In genomic region chr2:1868683-1869141, GRCh38 we compare ENCODE assay signal across 14 cellular contexts.
DNase-seq lines count a peak whose midpoint lies in the region; ATAC-seq, FAIRE-seq and TF ChIP-seq lines count a peak whose summit lies in the region.
"Had no signal": no experiment of that assay in that cellular context is flagged by ENCODE, and none has a peak within 500 bp of the region (broad histone marks: within the 10 kb centered on the region; RNA-seq: fewer than 3 reads in every experiment).

No MANE protein-coding gene starts in this region.

- TF ChIP-seq CTCF in BE2C (IDR thresholded peaks at IDR 0.05; ENCODE audit: low read depth, low read length) (no peak), tibial artery (IDR thresholded peaks at IDR 0.05) (no peak)

- FAIRE-seq in frontal cortex (lab: Jason Lieb, UNC), result no peak
- FAIRE-seq: bronchial epithelial cell, D721Med had no signal

- peak; percentile 23 for DNase-seq in BE2C
- peak; percentile 31 for DNase-seq in NCI-H1436 treated with DMSO at 0.1 percent for 48 hours (lab: John Stamatoyannopoulos, UW)
- DNase-seq in iPS-NIHi11 (ENCODE audit: low spot score), result peak; percentile 71
- no peak for DNase-seq in central memory CD4-positive, alpha-beta T cell
- no peak for DNase-seq in tibial artery
- DNase-seq in frontal cortex (ENCODE audit: low spot score in 2 of 2), result no peak
- DNase-seq: activated CD4-positive, alpha-beta T cell treated with anti-CD3 and anti-CD28 coated beads for 36 hours; T-helper 2 cell had no signal

- no peaks in the 10 kb centered on the region for H3K9me3 ChIP-seq in BE2C
- no peaks in the 10 kb centered on the region for H3K9me3 ChIP-seq in tibial artery
- H3K9me3 ChIP-seq: neutrophil had no signal

- no peak overlapping the region for H3K27ac ChIP-seq in tibial artery
- H3K27ac ChIP-seq: neutrophil had no signal

- ATAC-seq in SK-N-SH treated with all-trans-retinoic acid at 6 μM for 48 hours, result peak; percentile 16; the same call in 1 of the 3 replicates
- no peak for ATAC-seq in HG02759 (IDR thresholded peaks at IDR 0.05; ENCODE audit: unreplicated experiment)
- ATAC-seq: activated CD4-positive, alpha-beta T cell treated with anti-CD3 and anti-CD28 coated beads for 36 hours; stimulated activated effector memory CD8-positive, alpha-beta T cell treated with anti-CD3 and anti-CD28 coated beads, Interleukin-12 subunit alpha, Interleukin-12 subunit beta, amount 100 ng/mL, for 72 hours had no signal

- H3K4me1 ChIP-seq in BE2C (peaks cover 2% of the 10 kb centered on the region; the same call in 1 of the 2 replicates), tibial artery (peaks cover 0 to 14% (median 4%) of the 10 kb centered on the region in 4 donors)

- H3K36me3 ChIP-seq in BE2C (no peaks in the 10 kb centered on the region), tibial artery (no peaks in the 10 kb centered on the region)
- H3K36me3 ChIP-seq: neutrophil had no signal

- H3K4me3 ChIP-seq in BE2C (ENCODE audit: low read depth, low read length), result no peak overlapping the region
- no peak overlapping the region for H3K4me3 ChIP-seq in tibial artery

- intact Hi-C loops in tibial artery (cut with DNase I; ENCODE audit: low total_unique reads), result no loop called here

- H3K27me3 ChIP-seq in BE2C (no peaks in the 10 kb centered on the region), tibial artery (peaks cover 0 to 28% of the 10 kb centered on the region in 2 donors)

TF ChIP-seq in SK-N-SH treated with all-trans-retinoic acid at 6 μM for 48 hours, 23 proteins besides CTCF, POLR2A, EP300 and RAD21:
- TF ChIP-seq ZNF70 (CRISPR knock-in tag; IDR thresholded peaks at IDR 0.05) (no peak), SNAI2 (CRISPR knock-in tag; IDR thresholded peaks at IDR 0.05) (no peak), ZFP30 (CRISPR knock-in tag; IDR thresholded peaks at IDR 0.05) (no peak), BACH2 (CRISPR knock-in tag; IDR thresholded peaks at IDR 0.05; ENCODE audit: borderline replicate concordance) (no peak), ESRRG (CRISPR knock-in tag; IDR thresholded peaks at IDR 0.05) (no peak), TOX (CRISPR knock-in tag; IDR thresholded peaks at IDR 0.05; ENCODE audit: borderline replicate concordance) (no peak), CSRNP3 (CRISPR knock-in tag; IDR thresholded peaks at IDR 0.05) (no peak), GLIS3 (CRISPR knock-in tag; IDR thresholded peaks at IDR 0.05) (no peak), ZNF8 (CRISPR knock-in tag; IDR thresholded peaks at IDR 0.05) (no peak), PATZ1 (CRISPR knock-in tag; IDR thresholded peaks at IDR 0.05; ENCODE audit: borderline replicate concordance) (no peak), ARNTL (CRISPR knock-in tag; IDR thresholded peaks at IDR 0.05; ENCODE audit: borderline replicate concordance, low read depth) (no peak), POU6F1 (CRISPR knock-in tag; IDR thresholded peaks at IDR 0.05; ENCODE audit: borderline replicate concordance, low read depth) (no peak), CREB5 (CRISPR knock-in tag; IDR thresholded peaks at IDR 0.05; ENCODE audit: low read depth) (no peak), CSDC2 (CRISPR knock-in tag; IDR thresholded peaks at IDR 0.05) (no peak), ZFP3 (CRISPR knock-in tag; IDR thresholded peaks at IDR 0.05) (no peak), ZC3H10 (CRISPR knock-in tag; IDR thresholded peaks at IDR 0.05) (no peak), ISL1 (CRISPR knock-in tag; IDR thresholded peaks at IDR 0.05) (no peak)

Comparison
In these comparisons a context has a peak if more than half of its experiments do, and no peak if none do; other contexts are left out.
1. DNase-seq: peak in BE2C (single experiment), NCI-H1436 treated with DMSO at 0.1 percent for 48 hours (single experiment) and iPS-NIHi11 (single experiment); none in central memory CD4-positive, alpha-beta T cell (single experiment), tibial artery (0 of 2) and frontal cortex (0 of 2).